In the genomic region with DNA sequence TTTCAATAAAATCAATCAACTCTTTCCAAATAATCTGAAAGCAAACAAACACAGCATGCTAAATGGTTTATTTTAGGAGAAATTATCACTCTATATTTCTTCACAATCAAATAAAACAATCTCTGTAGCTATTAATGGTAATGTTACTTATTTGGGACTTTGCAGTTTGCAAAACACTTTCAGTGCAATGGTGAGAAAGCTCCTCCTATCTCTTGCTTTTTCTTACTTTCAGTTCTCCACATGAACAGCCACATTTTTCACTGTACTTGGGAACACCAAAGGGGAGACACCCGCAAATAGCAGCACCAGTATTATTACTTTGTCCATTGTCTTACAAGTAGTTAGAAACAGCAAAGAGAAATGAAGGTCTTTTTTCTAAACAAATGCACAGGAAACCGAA, we compare ENCODE assay signal across 12 cellular contexts.
DNase-seq lines count a peak whose midpoint lies in the region; ATAC-seq and TF ChIP-seq lines count a peak whose summit lies in the region.
"Had no signal": no experiment of that assay in that cellular context is flagged by ENCODE, and none has a peak within 500 bp of the region (broad histone marks: within the 10 kb centered on the region; RNA-seq: fewer than 3 reads in every experiment).

No MANE protein-coding gene starts in this region.

- H3K27ac ChIP-seq in right cardiac atrium (ENCODE audit: low read length) = no peak overlapping the region
- H3K27ac ChIP-seq in muscle layer of colon (ENCODE audit: low read depth, low read length) = peak overlapping the region; percentile 37
- H3K27ac ChIP-seq in uterus = peak overlapping the region; percentile 72 to 77
- no peak overlapping the region for H3K27ac ChIP-seq in colonic mucosa

- H3K36me3 Mint-ChIP-seq in chondrocyte (ENCODE audit: low read depth) = peaks cover 4% of the 10 kb centered on the region

- no peak for DNase-seq in right cardiac atrium
- DNase-seq in cardiac septum (ENCODE audit: low spot score) = no peak
- DNase-seq in chondrocyte (ENCODE audit: low spot score) = no peak
- DNase-seq in uterus = no peak
- no peak for DNase-seq in colonic mucosa
- no peak for DNase-seq in SKM-1 (lab: John Stamatoyannopoulos, UW; ENCODE audit: unreplicated experiment)
- DNase-seq: activated effector memory CD4-positive, alpha-beta T cell treated with anti-CD3 and anti-CD28 coated beads, Interleukin-2, amount 50 U/mL, for 16 hours; effector memory CD8-positive, alpha-beta T cell; head of caudate nucleus; NCI-H2171 had no signal

- peaks cover 44% of the 10 kb centered on the region for H3K4me1 Mint-ChIP-seq in chondrocyte (ENCODE audit: low read depth)

- H3K27me3 ChIP-seq in right cardiac atrium (ENCODE audit: control insufficient read depth, insufficient read depth) (no peaks in the 10 kb centered on the region), muscle layer of colon (ENCODE audit: control insufficient read depth in 1 of 2, insufficient read depth in 2 of 2, low read length in 2 of 2) (no peaks in the 10 kb centered on the region), uterus (no peaks in the 10 kb centered on the region), colonic mucosa (no peaks in the 10 kb centered on the region)

- WGBS in right cardiac atrium = 31% methylated on average over 2 of the region's 2 CpGs

- H3K36me3 ChIP-seq in muscle layer of colon (ENCODE audit: insufficient read depth, low read length) (peaks cover 8% of the 10 kb centered on the region), uterus (no peaks in the 10 kb centered on the region), colonic mucosa (no peaks in the 10 kb centered on the region)

- ATAC-seq in right cardiac atrium (no peak), GM19395 (IDR thresholded peaks at IDR 0.05; ENCODE audit: unreplicated experiment) (no peak)
- ATAC-seq: effector memory CD8-positive, alpha-beta T cell had no signal

- H3K4me3 Mint-ChIP-seq in chondrocyte (ENCODE audit: unreplicated experiment) = no peak overlapping the region
- H3K4me3 Mint-ChIP-seq: effector memory CD8-positive, alpha-beta T cell had no signal

- intact Hi-C loops in right cardiac atrium (cut with DNase I) (no loop called here), cardiac septum (cut with DNase I) (no loop called here), uterus (cut with DNase I; ENCODE audit: low total_unique reads) (no loop called here), colonic mucosa (cut with DNase I) (no loop called here)

- TF ChIP-seq CTCF in chondrocyte (IDR thresholded peaks at IDR 0.05) (no peak), uterus (IDR thresholded peaks at IDR 0.05) (no peak), colonic mucosa (IDR thresholded peaks at IDR 0.05) (no peak)

- H3K4me3 ChIP-seq in right cardiac atrium (ENCODE audit: low read length) (peak overlapping the region; percentile 13), muscle layer of colon (ENCODE audit: low read depth in 1 of 2, low read length in 2 of 2) (peak overlapping the region in 1 of 2 donors; percentile 10), uterus (peak overlapping the region in 1 of 2 donors; percentile 18), colonic mucosa (no peak overlapping the region)

- H3K9ac ChIP-seq in muscle layer of colon (ENCODE audit: low read length) (no peak overlapping the region), colonic mucosa (ENCODE audit: low read depth in 2 of 2, low read length in 2 of 2) (no peak overlapping the region)

- no peaks in the 10 kb centered on the region for H3K27me3 Mint-ChIP-seq in chondrocyte (ENCODE audit: low read depth)
- H3K27me3 Mint-ChIP-seq: effector memory CD8-positive, alpha-beta T cell had no signal

- peak overlapping the region; percentile 25 for H3K27ac Mint-ChIP-seq in chondrocyte (ENCODE audit: unreplicated experiment)
- H3K27ac Mint-ChIP-seq: effector memory CD8-positive, alpha-beta T cell had no signal

- H3K9me3 ChIP-seq in right cardiac atrium (ENCODE audit: control insufficient read depth, low read length) (no peaks in the 10 kb centered on the region), muscle layer of colon (ENCODE audit: low read length) (no peaks in the 10 kb centered on the region), uterus (no peaks in the 10 kb centered on the region), colonic mucosa (no peaks in the 10 kb centered on the region)

- H3K4me1 ChIP-seq in right cardiac atrium (ENCODE audit: control insufficient read depth, insufficient read depth, low read length) (peaks cover 2% of the 10 kb centered on the region), muscle layer of colon (ENCODE audit: insufficient read depth, low read length) (peaks cover 71% of the 10 kb centered on the region), uterus (peaks cover 0 to 12% of the 10 kb centered on the region in 2 donors), colonic mucosa (no peaks in the 10 kb centered on the region)

- no peak for TF ChIP-seq POLR2A in uterus (IDR thresholded peaks at IDR 0.05)

- no peaks in the 10 kb centered on the region for H3K9me3 Mint-ChIP-seq in chondrocyte (ENCODE audit: low read depth)
- H3K9me3 Mint-ChIP-seq: effector memory CD8-positive, alpha-beta T cell had no signal

Comparison
In these comparisons a context has a peak if more than half of its experiments do, and no peak if none do; other contexts are left out.
1. H3K27ac ChIP-seq: peak in muscle layer of colon (single experiment) and uterus (2 of 2); none in right cardiac atrium (single experiment) and colonic mucosa (single experiment).